8 cellular contexts compared by ENCODE assay signal in genomic region chr22:30609260-30610185, GRCh38. TPM values are rescaled to one million over a fixed set of nuclear protein-coding genes. Genes with fewer than 3 reads are reported as not detected.
DNase-seq lines count a peak whose midpoint lies in the region; ATAC-seq, FAIRE-seq and TF ChIP-seq lines count a peak whose summit lies in the region.

No MANE protein-coding gene starts in this region.

- 73 to 78% methylated on average over 15 to 17 of the region's 17 CpGs for WGBS in endodermal cell (ENCODE audit: insufficient coverage in 1 of 2, insufficient read length in 1 of 2), 2 experiments

- H3K9me3 ChIP-seq in endodermal cell (ENCODE audit: control insufficient read depth, low read length) (no peaks in the 10 kb centered on the region), mucosa of rectum (ENCODE audit: control insufficient read depth in 2 of 2, low read length in 2 of 2) (no peaks in the 10 kb centered on the region)

- H3K27ac Mint-ChIP-seq in endodermal cell, result peak overlapping the region; percentile 82

- peak overlapping the region; percentile 69 for H3K4me3 Mint-ChIP-seq in endodermal cell

- H3K36me3 Mint-ChIP-seq in endodermal cell (ENCODE audit: low read depth), result peaks cover 39% of the 10 kb centered on the region

- peaks cover 45% of the 10 kb centered on the region for H3K4me1 Mint-ChIP-seq in endodermal cell

- no peaks in the 10 kb centered on the region for H3K27me3 ChIP-seq in endodermal cell (ENCODE audit: control insufficient read depth, insufficient read depth, low read length, poor library complexity, severe bottlenecking)
- H3K27me3 ChIP-seq in mucosa of rectum (ENCODE audit: control insufficient read depth in 2 of 2, insufficient read depth in 2 of 2, low read length in 2 of 2), result no peaks in the 10 kb centered on the region

- peaks cover 8% of the 10 kb centered on the region for H3K4me1 ChIP-seq in endodermal cell (ENCODE audit: control insufficient read depth, insufficient read depth, low read length)
- H3K4me1 ChIP-seq in mucosa of rectum (ENCODE audit: control insufficient read depth in 2 of 2, insufficient read depth in 2 of 2, low read length in 2 of 2), result peaks cover 40 to 44% of the 10 kb centered on the region in 2 donors

- ATAC-seq in GM21737 (IDR thresholded peaks at IDR 0.05; ENCODE audit: unreplicated experiment) (peak; percentile 42), GM21786 (IDR thresholded peaks at IDR 0.05; ENCODE audit: unreplicated experiment) (no peak)

- H3K27me3 Mint-ChIP-seq in endodermal cell (ENCODE audit: insufficient read depth), result no peaks in the 10 kb centered on the region

- peak; percentile 89 for FAIRE-seq in RCC 7860 (lab: Jason Lieb, UNC)

- DNase-seq in CD1c-positive myeloid dendritic cell (ENCODE audit: extremely low spot score) (peak; percentile 91), RCC 7860 (ENCODE audit: low spot score) (peak; percentile 90), endodermal cell (peak; percentile 66), NCI-H1417 treated with DMSO at 0.1 percent for 48 hours (lab: John Stamatoyannopoulos, UW) (no peak), KG1 (lab: John Stamatoyannopoulos, UW) (no peak)

- H3K9me3 Mint-ChIP-seq in endodermal cell, result no peaks in the 10 kb centered on the region

- H3K4me3 ChIP-seq in endodermal cell (ENCODE audit: low read length), result peak overlapping the region; percentile 66
- peak overlapping the region; percentile 6 to 29 for H3K4me3 ChIP-seq in mucosa of rectum (ENCODE audit: low read length in 2 of 2)

- TF ChIP-seq CTCF in endodermal cell (conservative IDR thresholded peaks at IDR 0.05), result no peak

- peak overlapping the region; percentile 21 for H3K9ac ChIP-seq in endodermal cell (ENCODE audit: extremely low read depth, low read length, poor library complexity, severe bottlenecking)
- peak overlapping the region; percentile 43 to 46 for H3K9ac ChIP-seq in mucosa of rectum (ENCODE audit: low read depth in 1 of 2, low read length in 2 of 2)

- H3K36me3 ChIP-seq in endodermal cell (ENCODE audit: control insufficient read depth, insufficient read depth, low read length) (peaks cover 30% of the 10 kb centered on the region), mucosa of rectum (ENCODE audit: control insufficient read depth in 2 of 2, insufficient read depth in 2 of 2, low read length in 2 of 2) (peaks cover 0 to 7% of the 10 kb centered on the region in 2 donors)

- H3K27ac ChIP-seq in endodermal cell (ENCODE audit: low read depth, low read length), result no peak overlapping the region
- peak overlapping the region; percentile 69 to 79 for H3K27ac ChIP-seq in mucosa of rectum (ENCODE audit: low read depth in 2 of 2, low read length in 2 of 2)

RNA-seq across cellular contexts. Expression of gene TCN2, which starts 2.5 kb away (rescaled TPM):
- total RNA-seq in endodermal cell, result 10 to 100 TPM; 71.8 to 73.6 TPM
- 42.4 TPM for polyA plus RNA-seq in endodermal cell (2013, experiment 1 of 2)
- 38.7 TPM for polyA plus RNA-seq in endodermal cell (2013, experiment 2 of 2)

RNA-seq across cellular contexts. Expression of gene PES1, which starts 17.8 kb away (rescaled TPM):
- total RNA-seq in endodermal cell, result 10 to 100 TPM; 78.7 to 90.2 TPM
- 55.6 TPM for polyA plus RNA-seq in endodermal cell (2013, experiment 1 of 2)
- polyA plus RNA-seq in endodermal cell (2013, experiment 2 of 2), result 52.0 TPM

RNA-seq across cellular contexts. Expression of gene SLC35E4, which starts 26.1 kb away (rescaled TPM):
- 1 to 10 TPM; 2.3 to 3.9 TPM for total RNA-seq in endodermal cell
- 2.4 TPM for polyA plus RNA-seq in endodermal cell (2013, experiment 1 of 2)
- 2.1 TPM for polyA plus RNA-seq in endodermal cell (2013, experiment 2 of 2)

RNA-seq across cellular contexts. Expression of gene GAL3ST1, which starts 35.1 kb away (rescaled TPM):
- total RNA-seq in endodermal cell, result 10 to 100 TPM; 26.4 to 28.3 TPM
- polyA plus RNA-seq in endodermal cell (2013, experiment 1 of 2), result 9.8 TPM
- polyA plus RNA-seq in endodermal cell (2013, experiment 2 of 2), result 10.4 TPM

RNA-seq across cellular contexts. Expression of gene DUSP18, which starts 58.2 kb away (rescaled TPM):
- total RNA-seq in endodermal cell, result 1 to 10 TPM; 7.3 to 7.6 TPM
- polyA plus RNA-seq in endodermal cell (2013, experiment 1 of 2), result 7.5 TPM
- 7.4 TPM for polyA plus RNA-seq in endodermal cell (2013, experiment 2 of 2)

Comparison
In these comparisons a context has a peak if more than half of its experiments do, and no peak if none do; other contexts are left out.
1. DNase-seq: peak in CD1c-positive myeloid dendritic cell (single experiment), RCC 7860 (single experiment) and endodermal cell (single experiment); none in NCI-H1417 treated with DMSO at 0.1 percent for 48 hours (single experiment) and KG1 (single experiment).